Comparison of ENCODE assay signal across 34 cellular contexts in the genomic region with DNA sequence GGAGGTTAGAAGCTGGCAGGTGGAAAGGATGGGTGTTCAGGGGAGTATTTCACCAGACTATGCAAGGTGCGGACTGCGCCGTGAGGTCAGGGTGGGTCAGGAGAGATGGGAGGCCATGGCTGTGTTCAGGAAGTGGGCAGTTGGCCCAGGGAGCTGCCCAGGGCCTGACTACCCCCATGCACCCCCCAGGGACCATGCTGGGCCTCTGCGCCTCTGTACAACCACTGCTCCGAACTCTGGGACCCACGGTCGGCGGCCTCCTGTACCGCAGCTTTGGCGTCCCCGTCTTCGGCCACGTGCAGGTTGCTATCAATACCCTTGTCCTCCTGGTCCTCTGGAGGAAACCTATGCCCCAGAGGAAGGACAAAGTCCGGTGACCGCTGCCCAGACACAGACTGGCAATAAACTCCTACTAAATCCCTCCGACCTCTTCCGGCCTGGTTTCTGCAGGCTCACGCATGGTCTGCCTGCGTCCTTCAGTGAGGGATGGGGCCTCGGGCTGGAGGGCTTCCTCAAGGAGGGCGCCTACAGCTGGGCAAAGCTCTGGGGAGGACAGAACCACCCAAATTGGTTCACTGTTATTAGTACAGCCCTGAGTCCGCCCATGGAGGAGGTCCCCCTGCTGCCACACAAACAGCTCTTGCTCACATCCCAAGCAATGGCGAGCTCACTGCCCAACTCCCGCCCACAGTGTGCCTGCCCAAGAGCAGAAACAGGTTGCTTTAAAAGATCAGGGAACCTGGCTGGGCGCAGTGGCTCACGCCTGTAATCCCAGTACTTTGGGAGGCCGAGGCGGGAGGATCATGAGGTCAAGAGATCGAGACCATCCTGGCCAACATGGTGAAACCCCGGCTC. TPM values are rescaled to one million over a fixed set of nuclear protein-coding genes. Genes with fewer than 3 reads are reported as not detected.
DNase-seq lines count a peak whose midpoint lies in the region; ATAC-seq and TF ChIP-seq lines count a peak whose summit lies in the region.
"Had no signal": no experiment of that assay in that cellular context is flagged by ENCODE, and none has a peak within 500 bp of the region (broad histone marks: within the 10 kb centered on the region; RNA-seq: fewer than 3 reads in every experiment).

No MANE protein-coding gene starts in this region.

- H3K36me3 Mint-ChIP-seq in osteocyte (ENCODE audit: unreplicated experiment): no peaks in the 10 kb centered on the region
- no peaks in the 10 kb centered on the region for H3K36me3 Mint-ChIP-seq in stimulated activated memory B cell treated with anti-CD40 and anti-IgM and Interleukin-4, amounts not matched to agents 10 μg/mL and 1 μg/mL and 100 μg/mL, for 72 hours
- H3K36me3 Mint-ChIP-seq: activated naive CD4-positive, alpha-beta T cell treated with anti-CD3 and anti-CD28 coated beads, Interleukin-2, amount 50 U/mL, for 72 hours; CD8-positive, alpha-beta T cell; naive thymus-derived CD8-positive, alpha-beta T cell had no signal

- CTCF ChIA-PET in PC-9 (lab: Charles Lee): no interaction called here

- H3K9me3 Mint-ChIP-seq in osteocyte (ENCODE audit: unreplicated experiment): no peaks in the 10 kb centered on the region
- H3K9me3 Mint-ChIP-seq in stimulated activated memory B cell treated with anti-CD40 and anti-IgM and Interleukin-4, amounts not matched to agents 10 μg/mL and 1 μg/mL and 100 μg/mL, for 72 hours: no peaks in the 10 kb centered on the region
- H3K9me3 Mint-ChIP-seq: activated naive CD4-positive, alpha-beta T cell treated with anti-CD3 and anti-CD28 coated beads, Interleukin-2, amount 50 U/mL, for 72 hours; CD8-positive, alpha-beta T cell; naive thymus-derived CD8-positive, alpha-beta T cell; stimulated activated naive CD8-positive, alpha-beta T cell treated with anti-CD3 and anti-CD28 coated beads, Interleukin-15, Interleukin-2, amounts not matched to agents 100 ng/mL and 50 ng/mL, for 24 hours had no signal

- H3K4me3 ChIP-seq in PC-9: no peak overlapping the region
- H3K4me3 ChIP-seq: GM23338, left lung, ovary, SJCRH30, skin epidermis, thoracic aorta, uterus had no signal

- intact Hi-C loops in Right ventricle myocardium inferior (cut with DNase I) (no loop called here), Right ventricle myocardium superior (cut with DNase I) (no loop called here), PC-9 (cut with micrococcal nuclease; ENCODE audit: unreplicated experiment) (no loop called here)

- H3K4me3 Mint-ChIP-seq in osteocyte (ENCODE audit: unreplicated experiment): no peak overlapping the region
- no peak overlapping the region for H3K4me3 Mint-ChIP-seq in stimulated activated memory B cell treated with anti-CD40 and anti-IgM and Interleukin-4, amounts not matched to agents 10 μg/mL and 1 μg/mL and 100 μg/mL, for 72 hours
- H3K4me3 Mint-ChIP-seq: activated CD4-positive, alpha-beta T cell treated with anti-CD3 and anti-CD28 coated beads, Interleukin-2, amount 10 ng/mL, durations not matched to agents 7 days and 5 days; CD8-positive, alpha-beta T cell; GM23338; naive thymus-derived CD8-positive, alpha-beta T cell; stimulated activated naive CD8-positive, alpha-beta T cell treated with anti-CD3 and anti-CD28 coated beads, Interleukin-15, Interleukin-2, amounts not matched to agents 100 ng/mL and 50 ng/mL, for 24 hours had no signal

- H3K36me3 ChIP-seq in PC-9 (ENCODE audit: low read depth): no peaks in the 10 kb centered on the region
- H3K36me3 ChIP-seq: left lung, ovary, SJCRH30, thoracic aorta, uterus, WERI-Rb-1 had no signal

- BruUV-seq in PC-9 (replicated peaks; lab: Mats Ljungman, UMichigan): no TSS peak

- peak; percentile 49 for DNase-seq in Right ventricle myocardium inferior (ENCODE audit: missing footprints)
- DNase-seq in Right ventricle myocardium superior: no peak
- no peak for DNase-seq in PC-9
- DNase-seq in left lobe of liver (ENCODE audit: low spot score): no peak
- no peak for DNase-seq in osteocyte (ENCODE audit: extremely low spot score, unreplicated experiment)
- DNase-seq in NCI-H1436 treated with DMSO at 0.1 percent for 48 hours (lab: John Stamatoyannopoulos, UW): no peak
- DNase-seq in activated CD4-positive, CD25-positive, alpha-beta regulatory T cell (lab: John Stamatoyannopoulos, UW): no peak
- DNase-seq: activated CD4-positive, alpha-beta T cell treated with anti-CD3 and anti-CD28 coated beads, Interleukin-2, amount 10 ng/mL, durations not matched to agents 7 days and 5 days; activated effector memory CD4-positive, alpha-beta T cell treated with Interleukin-2 at 50 U/mL for 16 hours; activated T-cell treated with anti-CD3 and anti-CD28 coated beads, Interleukin-2, amount 50 U/mL, for 1 hour; AML-193; CD8-positive, alpha-beta T cell; effector CD4-positive, alpha-beta T cell; hippocampal formation; Kasumi-1; midbrain; MV-4-11; naive thymus-derived CD8-positive, alpha-beta T cell; NCI-H1436; NCI-H226; NCI-H69; ovary; SJCRH30; SW 1271; T1000; uterus; WERI-Rb-1 had no signal

- H3K4me1 ChIP-seq in PC-9 (replicated peaks; ENCODE audit: insufficient read depth): peaks cover 23% of the 10 kb centered on the region
- H3K4me1 ChIP-seq: SJCRH30 had no signal

- POLR2A ChIA-PET in PC-9 (lab: Charles Lee; ENCODE audit: unreplicated experiment): interaction anchor here (0.6 kb wide), 1 partner anchor 1137 kb away, joined by 4 read pairs; no protein-coding TSS in a partner anchor

- ATAC-seq in Right ventricle myocardium inferior (no peak), Right ventricle myocardium superior (ENCODE audit: poor library complexity) (no peak), left lobe of liver (peak; percentile 5)
- no peak for ATAC-seq in stimulated activated memory B cell treated with anti-CD40 and anti-IgM and Interleukin-4, amounts not matched to agents 10 μg/mL and 1 μg/mL and 100 μg/mL, for 72 hours
- ATAC-seq: activated naive CD4-positive, alpha-beta T cell treated with anti-CD3 and anti-CD28 coated beads, Interleukin-2, amount 50 U/mL, for 72 hours; CD8-positive, alpha-beta T cell; GM23338; left lung; naive thymus-derived CD8-positive, alpha-beta T cell had no signal

- peaks cover 46% of the 10 kb centered on the region for H3K4me1 Mint-ChIP-seq in osteocyte (ENCODE audit: unreplicated experiment)
- peaks cover 17% of the 10 kb centered on the region for H3K4me1 Mint-ChIP-seq in stimulated activated memory B cell treated with anti-CD40 and anti-IgM and Interleukin-4, amounts not matched to agents 10 μg/mL and 1 μg/mL and 100 μg/mL, for 72 hours

- H3K27ac Mint-ChIP-seq in osteocyte (ENCODE audit: unreplicated experiment): peak overlapping the region; percentile 65
- H3K27ac Mint-ChIP-seq in stimulated activated memory B cell treated with anti-CD40 and anti-IgM and Interleukin-4, amounts not matched to agents 10 μg/mL and 1 μg/mL and 100 μg/mL, for 72 hours: no peak overlapping the region
- H3K27ac Mint-ChIP-seq: activated CD4-positive, alpha-beta T cell treated with anti-CD3 and anti-CD28 coated beads, Interleukin-2, amount 10 ng/mL, durations not matched to agents 7 days and 5 days; activated naive CD4-positive, alpha-beta T cell treated with anti-CD3 and anti-CD28 coated beads, Interleukin-2, amount 50 U/mL, for 72 hours; CD8-positive, alpha-beta T cell; GM23338; naive thymus-derived CD8-positive, alpha-beta T cell; stimulated activated naive CD8-positive, alpha-beta T cell treated with anti-CD3 and anti-CD28 coated beads, Interleukin-15, Interleukin-2, amounts not matched to agents 100 ng/mL and 50 ng/mL, for 24 hours had no signal

- H4K20me1 ChIP-seq in PC-9 (ENCODE audit: insufficient read depth): peaks cover 5% of the 10 kb centered on the region; the same call in 1 of the 2 replicates

- H2AFZ ChIP-seq in PC-9: no peak overlapping the region
- H2AFZ ChIP-seq: GM23338 had no signal

- peaks cover 4% of the 10 kb centered on the region; the same call in 1 of the 2 replicates for H3F3A ChIP-seq in PC-9 (ENCODE audit: insufficient read depth, low read depth)

- no peaks in the 10 kb centered on the region for H3K27me3 ChIP-seq in PC-9 (ENCODE audit: insufficient read depth, low read depth)
- H3K27me3 ChIP-seq: ovary, SJCRH30, uterus had no signal

- peak overlapping the region; percentile 35; the same call in 1 of the 2 replicates for H3K27ac ChIP-seq in PC-9
- H3K27ac ChIP-seq: left lung, ovary, SJCRH30, thoracic aorta, uterus, WERI-Rb-1 had no signal

- no peaks in the 10 kb centered on the region for H3K27me3 Mint-ChIP-seq in osteocyte (ENCODE audit: unreplicated experiment)
- peaks cover 31% of the 10 kb centered on the region for H3K27me3 Mint-ChIP-seq in stimulated activated memory B cell treated with anti-CD40 and anti-IgM and Interleukin-4, amounts not matched to agents 10 μg/mL and 1 μg/mL and 100 μg/mL, for 72 hours

- H3K9me3 ChIP-seq in PC-9 (ENCODE audit: insufficient read depth, low read depth): no peaks in the 10 kb centered on the region
- H3K9me3 ChIP-seq: left lung, ovary, SJCRH30, thoracic aorta, uterus had no signal

- TF ChIP-seq CTCF in PC-9 (conservative IDR thresholded peaks at IDR 0.05) (no peak), osteocyte (IDR thresholded peaks at IDR 0.05) (no peak)

- H3K79me2 ChIP-seq in PC-9 (ENCODE audit: low read depth): peaks cover 28% of the 10 kb centered on the region

- no peaks in the 10 kb centered on the region for H3K9me2 ChIP-seq in PC-9 (ENCODE audit: insufficient read depth)

- H3K4me2 ChIP-seq in PC-9: peak overlapping the region; percentile 57
- H3K4me2 ChIP-seq: GM23338 had no signal

RNA-seq across cellular contexts. Expression of gene PHLDA2, which starts 4.2 kb away (rescaled TPM):
- total RNA-seq in Right ventricle myocardium inferior (0.65 TPM), Right ventricle myocardium superior (1.1 TPM), PC-9 (2021) (10.7 and 14.1 TPM in 2 replicates), left lobe of liver (1.3 TPM), osteocyte (89.6 and 96.1 TPM in 2 replicates)
- total RNA-seq: SJCRH30 had no signal

RNA-seq across cellular contexts. Expression of gene CDKN1C, which starts 39.5 kb away (rescaled TPM):
- total RNA-seq in Right ventricle myocardium inferior: 40.0 TPM
- 37.7 TPM for total RNA-seq in Right ventricle myocardium superior
- total RNA-seq in PC-9 (2021): 5.1 and 7.6 TPM in 2 replicates
- 8.4 TPM for total RNA-seq in left lobe of liver
- total RNA-seq in osteocyte: 18.1 and 19.2 TPM in 2 replicates
- total RNA-seq: SJCRH30 had no signal
